8 cellular contexts compared by ENCODE assay signal in genomic region chr13:114068723-114069322, GRCh38.
DNase-seq lines count a peak whose midpoint lies in the region; ATAC-seq, FAIRE-seq and TF ChIP-seq lines count a peak whose summit lies in the region.

No MANE protein-coding gene starts in this region.

- peak overlapping the region; percentile 27 for H3K4me2 ChIP-seq in endothelial cell of umbilical vein (ENCODE audit: insufficient read depth, low read length)
- H3K4me2 ChIP-seq in neural progenitor cell, result no peak overlapping the region

- TF ChIP-seq CTCF in NB4 (IDR thresholded peaks at IDR 0.05; ENCODE audit: low read depth, low read length), result no peak
- TF ChIP-seq CTCF in endothelial cell of umbilical vein (IDR thresholded peaks at IDR 0.05; ENCODE audit: extremely low read depth in 1 of 2, insufficient read depth in 1 of 2, low read depth in 1 of 2, low read length in 2 of 2), result no peak
- no peak for TF ChIP-seq CTCF in neural progenitor cell (IDR thresholded peaks at IDR 0.05)
- no peak for TF ChIP-seq CTCF in GM10248 (IDR thresholded peaks at IDR 0.05; ENCODE audit: control extremely low read depth, extremely low read depth, low read depth, missing control alignments)

- peak overlapping the region; percentile 92 to 97 (median 93) for H3K27ac Mint-ChIP-seq in CD4-positive, CD25-positive, alpha-beta regulatory T cell
- peak overlapping the region; percentile 98 for H3K27ac Mint-ChIP-seq in neural progenitor cell
- peak overlapping the region in 1 of 2 donors; percentile 49 for H3K27ac Mint-ChIP-seq in stimulated activated naive CD8-positive, alpha-beta T cell treated with anti-CD3 and anti-CD28 coated beads, Interleukin-15, amount 100 ng/mL, for 72 hours

- H3K79me2 ChIP-seq in endothelial cell of umbilical vein (ENCODE audit: control insufficient read depth, insufficient read depth, low read length) (peaks cover 64% of the 10 kb centered on the region), neural progenitor cell (ENCODE audit: low read depth) (no peaks in the 10 kb centered on the region)

- CTCF ChIA-PET in endothelial cell of umbilical vein (lab: Charles Lee), result interaction anchor here (0.9 to 1.1 kb wide), 5 partner anchors 12 to 50 kb away, joined by 3 to 7 read pairs (median 4); no protein-coding TSS in a partner anchor
- CTCF ChIA-PET in GM10248 (lab: Yijun Ruan, JAX), result no interaction called here

- H3K4me1 Mint-ChIP-seq in CD4-positive, CD25-positive, alpha-beta regulatory T cell, result peaks cover 7 to 72% (median 44%) of the 10 kb centered on the region in 4 donors
- H3K4me1 Mint-ChIP-seq in neural progenitor cell, result peaks cover 73% of the 10 kb centered on the region
- H3K4me1 Mint-ChIP-seq in stimulated activated naive CD8-positive, alpha-beta T cell treated with anti-CD3 and anti-CD28 coated beads, Interleukin-15, amount 100 ng/mL, for 72 hours, result peaks cover 68% of the 10 kb centered on the region

- no peak for TF ChIP-seq POLR2A in NB4 (IDR thresholded peaks at IDR 0.05; ENCODE audit: extremely low read depth, insufficient read length)
- no peak for TF ChIP-seq POLR2A in endothelial cell of umbilical vein (IDR thresholded peaks at IDR 0.05; ENCODE audit: low read depth, low read length)

- BruUV-seq in endothelial cell of umbilical vein (replicated peaks; lab: Mats Ljungman, UMichigan), result no TSS peak

- H3K36me3 ChIP-seq in CD4-positive, CD25-positive, alpha-beta regulatory T cell (ENCODE audit: control insufficient read depth, insufficient read depth, low read length), result peaks cover 34% of the 10 kb centered on the region
- H3K36me3 ChIP-seq in endothelial cell of umbilical vein (ENCODE audit: control insufficient read depth in 2 of 2, extremely low read depth in 1 of 2, insufficient read depth in 2 of 2, low read length in 2 of 2) (peaks cover 0 to 5% of the 10 kb centered on the region in 2 experiments), neural progenitor cell (no peaks in the 10 kb centered on the region)

- H3K27ac ChIP-seq in CD4-positive, CD25-positive, alpha-beta regulatory T cell (ENCODE audit: insufficient read depth, low read length, poor library complexity, severe bottlenecking), result peak overlapping the region; percentile 70
- peak overlapping the region; percentile 57 for H3K27ac ChIP-seq in endothelial cell of umbilical vein (ENCODE audit: insufficient read depth, low read depth, low read length)
- no peak overlapping the region for H3K27ac ChIP-seq in neural progenitor cell

- H4K20me1 ChIP-seq in endothelial cell of umbilical vein (replicated peaks; ENCODE audit: control insufficient read depth, extremely low read depth, insufficient read depth, low read length) (no peaks in the 10 kb centered on the region), neural progenitor cell (ENCODE audit: low read depth) (no peaks in the 10 kb centered on the region)

- FAIRE-seq in endothelial cell of umbilical vein (lab: Jason Lieb, UNC), result peak; percentile 86

- no peak for ATAC-seq in CD4-positive, CD25-positive, alpha-beta regulatory T cell (ENCODE audit: low read depth in 2 of 2)
- no peak for ATAC-seq in HG03175 (IDR thresholded peaks at IDR 0.05; ENCODE audit: unreplicated experiment)
- no peak for ATAC-seq in stimulated activated naive CD8-positive, alpha-beta T cell treated with anti-CD3 and anti-CD28 coated beads, Interleukin-15, amount 100 ng/mL, for 72 hours

- H2AFZ ChIP-seq in endothelial cell of umbilical vein (ENCODE audit: low read depth, low read length), result no peak overlapping the region
- no peak overlapping the region for H2AFZ ChIP-seq in neural progenitor cell (replicated peaks)

- H3K9ac ChIP-seq in endothelial cell of umbilical vein (replicated peaks; ENCODE audit: extremely low read depth, insufficient read depth, low read length), result peak overlapping the region; percentile 49
- H3K9ac ChIP-seq in neural progenitor cell, result no peak overlapping the region

- H3K4me3 Mint-ChIP-seq in CD4-positive, CD25-positive, alpha-beta regulatory T cell, result peak overlapping the region; percentile 63 to 94 (median 82)
- peak overlapping the region; percentile 53 for H3K4me3 Mint-ChIP-seq in neural progenitor cell
- H3K4me3 Mint-ChIP-seq in stimulated activated naive CD8-positive, alpha-beta T cell treated with anti-CD3 and anti-CD28 coated beads, Interleukin-15, amount 100 ng/mL, for 72 hours, result peak overlapping the region in 1 of 2 donors; percentile 78

- peaks cover 27% of the 10 kb centered on the region for H3K36me3 Mint-ChIP-seq in CD4-positive, CD25-positive, alpha-beta regulatory T cell
- H3K36me3 Mint-ChIP-seq in neural progenitor cell, result peaks cover 13% of the 10 kb centered on the region

- peaks cover 55% of the 10 kb centered on the region for H3K4me1 ChIP-seq in CD4-positive, CD25-positive, alpha-beta regulatory T cell (ENCODE audit: control insufficient read depth, insufficient read depth, low read length, poor library complexity, severe bottlenecking)
- H3K4me1 ChIP-seq in endothelial cell of umbilical vein (ENCODE audit: control insufficient read depth, extremely low read depth, insufficient read depth, low read length), result peaks cover 56% of the 10 kb centered on the region
- peaks cover 36% of the 10 kb centered on the region for H3K4me1 ChIP-seq in neural progenitor cell

- H3K4me3 ChIP-seq in CD4-positive, CD25-positive, alpha-beta regulatory T cell (ENCODE audit: low read depth, low read length), result no peak overlapping the region
- H3K4me3 ChIP-seq in NB4 (ENCODE audit: low read depth, low read length), result no peak overlapping the region
- H3K4me3 ChIP-seq in endothelial cell of umbilical vein (replicated peaks in 1 of 3; ENCODE audit: insufficient read depth in 1 of 3, low read depth in 1 of 3, low read length in 3 of 3), result no peak overlapping the region
- no peak overlapping the region for H3K4me3 ChIP-seq in neural progenitor cell

- peaks cover 0 to 5% (median 0%) of the 10 kb centered on the region in 7 donors for H3K9me3 Mint-ChIP-seq in CD4-positive, CD25-positive, alpha-beta regulatory T cell
- no peaks in the 10 kb centered on the region for H3K9me3 Mint-ChIP-seq in neural progenitor cell
- no peaks in the 10 kb centered on the region for H3K9me3 Mint-ChIP-seq in stimulated activated naive CD8-positive, alpha-beta T cell treated with anti-CD3 and anti-CD28 coated beads, Interleukin-15, amount 100 ng/mL, for 72 hours

- intact Hi-C loops in endothelial cell of umbilical vein (cut with micrococcal nuclease), result no loop called here

- H3F3A ChIP-seq in neural progenitor cell (ENCODE audit: low read depth), result peaks cover 46% of the 10 kb centered on the region

- no peaks in the 10 kb centered on the region for H3K27me3 ChIP-seq in CD4-positive, CD25-positive, alpha-beta regulatory T cell (ENCODE audit: control insufficient read depth, insufficient read depth, low read length)
- H3K27me3 ChIP-seq in endothelial cell of umbilical vein (ENCODE audit: control insufficient read depth in 2 of 2, insufficient read depth in 2 of 2, low read length in 2 of 2) (no peaks in the 10 kb centered on the region), neural progenitor cell (no peaks in the 10 kb centered on the region)

- POLR2A ChIA-PET in endothelial cell of umbilical vein (lab: Charles Lee), result no interaction called here
- POLR2A ChIA-PET in GM10248 (lab: Yijun Ruan, JAX), result no interaction called here

- dilution Hi-C loops in endothelial cell of umbilical vein (cut with MboI; ENCODE audit: extremely low pct_ligation_motif_present, low sequenced_read_pairs), result no loop called here

- H3K27me3 Mint-ChIP-seq in CD4-positive, CD25-positive, alpha-beta regulatory T cell, result no peaks in the 10 kb centered on the region
- H3K27me3 Mint-ChIP-seq in neural progenitor cell (ENCODE audit: insufficient read depth, low read depth), result peaks cover 20% of the 10 kb centered on the region
- no peaks in the 10 kb centered on the region for H3K27me3 Mint-ChIP-seq in stimulated activated naive CD8-positive, alpha-beta T cell treated with anti-CD3 and anti-CD28 coated beads, Interleukin-15, amount 100 ng/mL, for 72 hours

- H3K9me3 ChIP-seq in CD4-positive, CD25-positive, alpha-beta regulatory T cell (ENCODE audit: control insufficient read depth in 2 of 2, low read length in 2 of 2), result no peaks in the 10 kb centered on the region
- H3K9me3 ChIP-seq in endothelial cell of umbilical vein (replicated peaks; ENCODE audit: control insufficient read depth, insufficient read depth, low read length) (no peaks in the 10 kb centered on the region), neural progenitor cell (ENCODE audit: low read depth) (no peaks in the 10 kb centered on the region)

- no peak for DNase-seq in CD4-positive, CD25-positive, alpha-beta regulatory T cell
- DNase-seq in NB4 (ENCODE audit: low read depth) (peak; percentile 88), endothelial cell of umbilical vein (ENCODE audit: low read depth, low spot score) (peak; percentile 53), neural progenitor cell (ENCODE audit: low spot score) (no peak), NCI-H524 treated with DMSO at 0.1 percent for 48 hours (lab: John Stamatoyannopoulos, UW) (no peak), GM10248 (ENCODE audit: extremely low spot score) (no peak)
- DNase-seq in stimulated activated naive CD8-positive, alpha-beta T cell treated with anti-CD3 and anti-CD28 coated beads, Interleukin-15, amount 100 ng/mL, for 72 hours, result no peak

- no peaks in the 10 kb centered on the region for H3K9me1 ChIP-seq in endothelial cell of umbilical vein (replicated peaks; ENCODE audit: control insufficient read depth, extremely low read depth, insufficient read depth, low read length)

TF ChIP-seq in endothelial cell of umbilical vein, 7 proteins besides CTCF, POLR2A, EP300 and RAD21:
- no peak for TF ChIP-seq POLR2AphosphoS5 (IDR thresholded peaks at IDR 0.05; ENCODE audit: insufficient read depth, low read depth, low read length)
- no peak for TF ChIP-seq GATA2 (IDR thresholded peaks at IDR 0.05; ENCODE audit: insufficient read depth, insufficient read length, low read depth, low read length)
- TF ChIP-seq EZH2 (IDR thresholded peaks at IDR 0.05; ENCODE audit: borderline replicate concordance, low read depth, low read length, severe bottlenecking), result no peak
- TF ChIP-seq FOS (IDR thresholded peaks at IDR 0.05; ENCODE audit: borderline replicate concordance, insufficient read depth, low read length), result no peak
- no peak for TF ChIP-seq JUN (IDR thresholded peaks at IDR 0.05; ENCODE audit: borderline replicate concordance, insufficient read depth, insufficient read length, low read depth)
- no peak for TF ChIP-seq MYC (IDR thresholded peaks at IDR 0.05; ENCODE audit: low read depth, low read length)
- TF ChIP-seq, protein P1, sequence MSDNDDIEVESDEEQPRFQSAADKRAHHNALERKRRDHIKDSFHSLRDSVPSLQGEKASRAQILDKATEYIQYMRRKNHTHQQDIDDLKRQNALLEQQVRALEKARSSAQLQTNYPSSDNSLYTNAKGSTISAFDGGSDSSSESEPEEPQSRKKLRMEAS (IDR thresholded peaks at IDR 0.05; ENCODE audit: insufficient read depth, insufficient read length), result no peak
TF ChIP-seq in endothelial cell of umbilical vein: peak in this region for 0.

Comparison
In these comparisons a context has a peak if more than half of its experiments do, and no peak if none do; other contexts are left out.
1. DNase-seq: peak in NB4 (single experiment) and endothelial cell of umbilical vein (single experiment); none in CD4-positive, CD25-positive, alpha-beta regulatory T cell (0 of 3), neural progenitor cell (single experiment), NCI-H524 treated with DMSO at 0.1 percent for 48 hours (single experiment), GM10248 (single experiment) and stimulated activated naive CD8-positive, alpha-beta T cell treated with anti-CD3 and anti-CD28 coated beads, Interleukin-15, amount 100 ng/mL, for 72 hours (0 of 2).